Comparison of ENCODE assay signal across 15 cellular contexts in the genomic region with DNA sequence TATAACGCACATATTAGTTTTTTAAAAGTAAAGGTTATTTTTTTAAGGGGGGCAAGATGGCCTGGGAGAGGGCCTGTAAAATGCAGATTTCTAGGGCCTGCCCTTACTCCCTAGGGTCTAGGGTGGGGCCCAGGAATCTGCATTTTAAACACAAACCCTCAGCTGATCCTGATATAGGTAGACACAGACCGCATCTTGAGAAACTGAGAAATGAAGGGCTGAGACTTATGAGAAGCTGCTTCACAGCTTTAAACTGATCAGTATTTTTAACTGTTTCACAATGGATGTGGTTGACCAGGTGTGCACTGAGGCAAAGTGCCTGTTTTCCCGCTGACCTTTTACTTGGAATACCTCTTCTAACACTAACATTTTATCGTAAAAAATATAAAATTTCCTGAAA.
DNase-seq lines count a peak whose midpoint lies in the region; ATAC-seq, FAIRE-seq and TF ChIP-seq lines count a peak whose summit lies in the region.
"Had no signal": no experiment of that assay in that cellular context is flagged by ENCODE, and none has a peak within 500 bp of the region (broad histone marks: within the 10 kb centered on the region; RNA-seq: fewer than 3 reads in every experiment).

No MANE protein-coding gene starts in this region.

- no peaks in the 10 kb centered on the region for H3K27me3 Mint-ChIP-seq in T-helper 17 cell
- H3K27me3 Mint-ChIP-seq in CD14-positive monocyte (ENCODE audit: low read depth in 3 of 3) = no peaks in the 10 kb centered on the region

- no peak for TF ChIP-seq POLR2A in GM12891 (IDR thresholded peaks at IDR 0.05; ENCODE audit: low read depth, low read length)

- no peak for TF ChIP-seq CTCF in CD14-positive monocyte (IDR thresholded peaks at IDR 0.05)

- H3K9me3 Mint-ChIP-seq in CD14-positive monocyte = no peaks in the 10 kb centered on the region

- H3K4me3 Mint-ChIP-seq in T-helper 17 cell (no peak overlapping the region), CD14-positive monocyte (no peak overlapping the region)

- H3K9me3 ChIP-seq in T-helper 17 cell (ENCODE audit: control insufficient read depth, low read length, poor library complexity, severe bottlenecking) = no peaks in the 10 kb centered on the region

- H3K36me3 Mint-ChIP-seq in T-helper 17 cell (ENCODE audit: low read depth) (no peaks in the 10 kb centered on the region), CD14-positive monocyte (peaks cover 78 to 86% of the 10 kb centered on the region in 2 donors)

- intact Hi-C loops in CD14-positive monocyte (cut with micrococcal nuclease) = no loop called here

- ATAC-seq in HG02678 (IDR thresholded peaks at IDR 0.05; ENCODE audit: unreplicated experiment) (peak; percentile 55), T-helper 17 cell (no peak)

- H3K27ac Mint-ChIP-seq in T-helper 17 cell = peak overlapping the region; percentile 99
- H3K27ac Mint-ChIP-seq in CD14-positive monocyte = no peak overlapping the region

- peaks cover 45% of the 10 kb centered on the region for H3K4me1 Mint-ChIP-seq in T-helper 17 cell
- peaks cover 42% of the 10 kb centered on the region for H3K4me1 Mint-ChIP-seq in CD14-positive monocyte

- DNase-seq in GM12891 (ENCODE audit: insufficient read length, low spot score) (no peak), GM19239 (ENCODE audit: insufficient read length, low spot score) (peak; percentile 71), T-helper 17 cell (no peak), OCI-M2 (lab: John Stamatoyannopoulos, UW; ENCODE audit: unreplicated experiment) (no peak), CD14-positive monocyte (ENCODE audit: low spot score) (no peak), SW 1271 (lab: John Stamatoyannopoulos, UW) (no peak), NCI-H226 (no peak)
- DNase-seq: C1 segment of cervical spinal cord; caudate nucleus; erythroblast; NCI-H524; SHP77 treated with DMSO at 0.1 percent for 48 hours; stimulated activated CD4-positive, alpha-beta T cell treated with anti-CD3 and anti-CD28 coated beads, Interleukin-4, amount 100 ng/mL, for 4 hours had no signal

- FAIRE-seq in GM12891 (lab: Jason Lieb, UNC) = peak; percentile 88
- peak; percentile 94 for FAIRE-seq in GM19239 (lab: Jason Lieb, UNC)
- FAIRE-seq: H54 had no signal

TF ChIP-seq in GM12891, 5 proteins besides CTCF, POLR2A, EP300 and RAD21:
- no peak for TF ChIP-seq PAX5 (IDR thresholded peaks at IDR 0.05; ENCODE audit: insufficient read depth, low read length, severe bottlenecking)
- no peak for TF ChIP-seq TAF1 (IDR thresholded peaks at IDR 0.05; ENCODE audit: low read depth, low read length)
- no peak for TF ChIP-seq SPI1 (IDR thresholded peaks at IDR 0.05; ENCODE audit: low read depth, low read length)
- no peak for TF ChIP-seq POU2F2 (IDR thresholded peaks at IDR 0.05; ENCODE audit: low read depth, low read length)
- TF ChIP-seq POLR2AphosphoS5 (IDR thresholded peaks at IDR 0.05; ENCODE audit: low read depth, low read length) = no peak
